6 cellular contexts compared by ENCODE assay signal in genomic region chr3:87182023-87182422, GRCh38.
"Had no signal": no experiment of that assay in that cellular context is flagged by ENCODE, and none has a peak within 500 bp of the region (broad histone marks: within the 10 kb centered on the region; RNA-seq: fewer than 3 reads in every experiment).

No MANE protein-coding gene starts in this region.

- H3K4me2 ChIP-seq: GM23338 had no signal

- ATAC-seq: GM23338, K562 had no signal

- H2AFZ ChIP-seq: GM23338 had no signal

- H3K9me3 Mint-ChIP-seq: GM23338, H9 had no signal

- H3K4me3 ChIP-seq: GM23338, K562 had no signal

- DNase-seq: H9, HCEC 1CT, IMR-90, KG1 had no signal

- H3K27ac Mint-ChIP-seq: GM23338, H9 had no signal
